In genomic region chr1:119956306-119956705, GRCh38 we compare ENCODE assay signal across 21 cellular contexts. TPM values are rescaled to one million over a fixed set of nuclear protein-coding genes. Genes with fewer than 3 reads are reported as not detected.
"Had no signal": no experiment of that assay in that cellular context is flagged by ENCODE, and none has a peak within 500 bp of the region (broad histone marks: within the 10 kb centered on the region; RNA-seq: fewer than 3 reads in every experiment).

No MANE protein-coding gene starts in this region.

- H3K4me3 ChIP-seq: dorsolateral prefrontal cortex, heart left ventricle, left ventricle myocardium inferior, upper lobe of left lung had no signal

- H3K27ac ChIP-seq: brain microvascular endothelial cell, dorsolateral prefrontal cortex, foreskin keratinocyte, heart left ventricle, left ventricle myocardium inferior, upper lobe of left lung had no signal

- H3K27me3 ChIP-seq: brain microvascular endothelial cell, dorsolateral prefrontal cortex, foreskin keratinocyte, heart left ventricle, upper lobe of left lung had no signal

- H3K9me3 ChIP-seq: heart left ventricle, left ventricle myocardium inferior, upper lobe of left lung had no signal

- DNase-seq: activated B cell treated with CpG ODN at 0.5 μM for 24 hours; activated CD4-positive, alpha-beta T cell treated with anti-CD3 and anti-CD28 coated beads, Interleukin-2, amount 10 ng/mL, durations not matched to agents 7 days and 5 days; activated gamma-delta T cell; activated naive CD8-positive, alpha-beta T cell treated with anti-CD3 and anti-CD28 coated beads, Interleukin-2, amount 50 U/mL, for 24 hours; activated T-cell treated with anti-CD3 and anti-CD28 coated beads, Interleukin-2, amount 50 U/mL, for 4 hours; brain microvascular endothelial cell; cerebellar nuclear complex; dorsolateral prefrontal cortex; foreskin keratinocyte; heart left ventricle; islet precursor cell; left ventricle myocardium inferior; stimulated activated CD4-positive, alpha-beta T cell treated with anti-CD3 and anti-CD28 coated beads, Interleukin-12 subunit alpha, Interleukin-12 subunit beta, amount 100 ng/mL, for 4 hours; stimulated activated naive CD4-positive, alpha-beta T cell; T-helper 2 cell; upper lobe of left lung had no signal

- H3K4me1 ChIP-seq: foreskin keratinocyte, upper lobe of left lung had no signal

RNA-seq across cellular contexts. Expression of gene ADAM30, which starts 60.0 kb away (rescaled TPM):
- total RNA-seq: activated B cell treated with CpG ODN at 0.5 μM for 24 hours; activated CD4-positive, alpha-beta T cell treated with anti-CD3 and anti-CD28 coated beads, Interleukin-2, amount 10 ng/mL, durations not matched to agents 7 days and 5 days; activated T-cell treated with anti-CD3 and anti-CD28 coated beads, Interleukin-2, amount 50 U/mL, for 4 hours; dorsolateral prefrontal cortex; esophagus mucosa; foreskin keratinocyte; heart left ventricle; left ventricle myocardium inferior; neural crest cell; osteocyte; pulmonary artery endothelial cell; sciatic nerve; upper lobe of left lung had no signal
- polyA plus RNA-seq: foreskin keratinocyte, heart left ventricle had no signal
